8 cellular contexts compared by ENCODE assay signal in the genomic region with DNA sequence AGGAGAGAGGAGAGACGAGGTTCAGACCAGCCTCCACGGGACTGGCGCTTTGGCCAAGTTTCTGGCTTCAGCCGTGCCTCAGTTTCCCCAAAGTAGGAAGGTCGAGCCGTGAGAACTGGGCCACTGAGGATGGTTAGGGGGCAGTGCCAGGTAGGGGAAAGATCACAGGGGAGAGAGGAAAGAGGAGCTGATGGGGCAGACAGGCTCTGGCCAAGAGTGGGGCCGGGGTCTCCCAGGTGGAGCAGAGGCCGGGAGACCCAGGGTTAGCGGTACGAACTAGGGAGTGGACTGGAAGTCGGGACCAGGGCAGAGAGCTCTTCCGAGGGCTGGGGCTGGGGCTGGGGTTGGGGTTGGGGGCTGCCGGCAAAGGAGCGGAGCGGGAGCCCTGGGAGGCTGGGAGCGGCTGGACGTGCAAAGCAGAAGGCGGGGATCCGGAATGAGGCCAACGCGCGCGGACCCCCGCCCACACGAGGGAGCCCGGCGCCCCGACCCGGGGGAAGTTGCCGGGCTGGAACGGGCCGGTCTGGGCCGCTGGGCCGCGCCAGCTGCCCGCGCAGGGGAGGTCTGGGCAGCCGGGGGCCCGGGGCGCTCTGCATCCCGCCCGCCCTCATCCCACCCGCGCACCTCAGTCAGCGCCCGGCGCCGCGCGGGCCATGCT. TPM values are rescaled to one million over a fixed set of nuclear protein-coding genes. Genes with fewer than 3 reads are reported as not detected.
DNase-seq lines count a peak whose midpoint lies in the region; ATAC-seq and TF ChIP-seq lines count a peak whose summit lies in the region.

No MANE protein-coding gene starts in this region.

- H3K36me3 Mint-ChIP-seq in IgD-negative memory B cell: no peaks in the 10 kb centered on the region
- peaks cover 4% of the 10 kb centered on the region for H3K36me3 Mint-ChIP-seq in mesothelial cell of epicardium

- no peaks in the 10 kb centered on the region for H3K9me3 Mint-ChIP-seq in IgD-negative memory B cell
- no peaks in the 10 kb centered on the region for H3K9me3 Mint-ChIP-seq in mesothelial cell of epicardium

- in situ Hi-C loops in GM13977 (cut with MboI; ENCODE audit: low pct_unique_long_range_greater_than_20kb, low sequenced_read_pairs, unreplicated experiment): no loop called here

- H3K4me3 Mint-ChIP-seq in IgD-negative memory B cell (peak overlapping the region; percentile 80 to 99 (median 94)), mesothelial cell of epicardium (peak overlapping the region; percentile 97)

- H3K27ac ChIP-seq in caudate nucleus (ENCODE audit: low read depth, low read length): peak overlapping the region; percentile 73

- H3K27me3 Mint-ChIP-seq in IgD-negative memory B cell: peaks cover 2% of the 10 kb centered on the region
- H3K27me3 Mint-ChIP-seq in mesothelial cell of epicardium (ENCODE audit: low read depth): no peaks in the 10 kb centered on the region

- H3K4me1 Mint-ChIP-seq in IgD-negative memory B cell: peaks cover 19 to 35% (median 29%) of the 10 kb centered on the region in 3 donors
- H3K4me1 Mint-ChIP-seq in mesothelial cell of epicardium: peaks cover 43% of the 10 kb centered on the region

- H3K27ac Mint-ChIP-seq in IgD-negative memory B cell: peak overlapping the region in 1 of 3 donors; percentile 39
- H3K27ac Mint-ChIP-seq in mesothelial cell of epicardium: peak overlapping the region; percentile 98

- peak; percentile 7 for TF ChIP-seq CTCF in GM13977 (IDR thresholded peaks at IDR 0.05; ENCODE audit: extremely low read depth, insufficient read depth, missing control alignments)
- no peak for TF ChIP-seq CTCF in mesothelial cell of epicardium (IDR thresholded peaks at IDR 0.05; ENCODE audit: unreplicated experiment)

- DNase-seq in GM13977 (ENCODE audit: low spot score) (peak; percentile 17), caudate nucleus (lab: John Stamatoyannopoulos, UW) (peak in 8 of 61 donors; percentile 25 to 76 (median 47)), mesothelial cell of epicardium (ENCODE audit: low spot score in 2 of 2, unreplicated experiment in 2 of 2) (peak; percentile 39 to 62), NCI-H2081 treated with DMSO at 0.1 percent for 48 hours (lab: John Stamatoyannopoulos, UW) (no peak), NCI-H2029 treated with DMSO at 0.1 percent for 48 hours (lab: John Stamatoyannopoulos, UW) (no peak), SHP77 treated with DMSO at 0.1 percent for 48 hours (lab: John Stamatoyannopoulos, UW) (no peak)

- ATAC-seq in GM18517 (IDR thresholded peaks at IDR 0.05; ENCODE audit: unreplicated experiment): no peak

RNA-seq across cellular contexts. Expression of a gene that starts 0.4 kb away (rescaled TPM):
- polyA plus RNA-seq in IgD-negative memory B cell: 9.7 TPM
- 46.5 to 53.0 TPM (median 47.4 TPM) in 3 replicates for total RNA-seq in mesothelial cell of epicardium

RNA-seq across cellular contexts. Expression of a gene that starts 15.9 kb away (rescaled TPM):
- 4.6 TPM for polyA plus RNA-seq in IgD-negative memory B cell
- total RNA-seq in mesothelial cell of epicardium: 26.0 to 29.4 TPM (median 27.7 TPM) in 3 replicates

Comparison
In these comparisons a context has a peak if more than half of its experiments do, and no peak if none do; other contexts are left out.
1. DNase-seq: peak in GM13977 (single experiment) and mesothelial cell of epicardium (2 of 2); none in NCI-H2081 treated with DMSO at 0.1 percent for 48 hours (single experiment), NCI-H2029 treated with DMSO at 0.1 percent for 48 hours (single experiment) and SHP77 treated with DMSO at 0.1 percent for 48 hours (single experiment).